ENCODE assay signal across 11 cellular contexts in genomic region chr20:19850190-19850533, GRCh38.
DNase-seq lines count a peak whose midpoint lies in the region; ATAC-seq and TF ChIP-seq lines count a peak whose summit lies in the region.
"Had no signal": no experiment of that assay in that cellular context is flagged by ENCODE, and none has a peak within 500 bp of the region (broad histone marks: within the 10 kb centered on the region; RNA-seq: fewer than 3 reads in every experiment).

No MANE protein-coding gene starts in this region.

- ATAC-seq in aorta (ENCODE audit: low FRiP score) (peak; percentile 44), GM21360 (IDR thresholded peaks at IDR 0.05; ENCODE audit: unreplicated experiment) (no peak)
- no peak for ATAC-seq in activated CD4-positive, CD25-positive, alpha-beta regulatory T cell treated with anti-CD3 and anti-CD28 coated beads, Interleukin-2, amount 50 U/mL, for 24 hours
- ATAC-seq: natural killer cell treated with Interleukin-12 subunit alpha and Interleukin-12 subunit beta and Interleukin-15 and Interleukin-18, amount 100 ng/mL, for 72 hours had no signal

- H3K27ac ChIP-seq in aorta (ENCODE audit: low read depth in 1 of 2, low read length in 2 of 2): peak overlapping the region; percentile 43 to 45

- DNase-seq in NCI-H2227 (lab: John Stamatoyannopoulos, UW; ENCODE audit: unreplicated experiment) (peak; percentile 10), NCI-H2227 treated with DMSO at 0.1 percent for 48 hours (lab: John Stamatoyannopoulos, UW) (no peak), hippocampal formation (lab: John Stamatoyannopoulos, UW) (peak; percentile 31 to 48), posterior cingulate gyrus (peak in 6 of 10 donors; percentile 35 to 89 (median 44)), aorta (no peak), foreskin fibroblast (no peak)
- DNase-seq: Karpas-422, NCI-H526 treated with DMSO at 0.1 percent for 48 hours had no signal

- intact Hi-C loops in posterior cingulate gyrus (cut with DNase I) (no loop called here), aorta (cut with DNase I) (no loop called here)

- peaks cover 10% of the 10 kb centered on the region in 2 donors for H3K4me1 ChIP-seq in aorta (ENCODE audit: control insufficient read depth in 1 of 2, insufficient read depth in 2 of 2, low read length in 2 of 2)

- WGBS in aorta, 2 donors: 29 to 31% methylated on average over 4 of the region's 4 CpGs

- no peaks in the 10 kb centered on the region for H3K36me3 ChIP-seq in aorta (ENCODE audit: control insufficient read depth in 1 of 2, insufficient read depth in 2 of 2, low read length in 1 of 2)

- H3K4me3 ChIP-seq in aorta (ENCODE audit: low read length in 2 of 2): no peak overlapping the region
- H3K4me3 ChIP-seq in foreskin fibroblast (ENCODE audit: low read depth in 1 of 2, low read length in 2 of 2): no peak overlapping the region

- no peaks in the 10 kb centered on the region for H3K9me3 ChIP-seq in aorta (ENCODE audit: control insufficient read depth, low read length)

- H3K27me3 ChIP-seq in aorta (ENCODE audit: control insufficient read depth in 1 of 2, insufficient read depth in 2 of 2, low read length in 1 of 2): no peaks in the 10 kb centered on the region

- no peak for TF ChIP-seq CTCF in foreskin fibroblast (IDR thresholded peaks at IDR 0.05; ENCODE audit: low read depth, low read length)

Comparison
In these comparisons a context has a peak if more than half of its experiments do, and no peak if none do; other contexts are left out.
1. DNase-seq: peak in NCI-H2227 (single experiment), hippocampal formation (2 of 2) and posterior cingulate gyrus (6 of 10); none in NCI-H2227 treated with DMSO at 0.1 percent for 48 hours (single experiment), aorta (0 of 2) and foreskin fibroblast (0 of 2).